ENCODE assay signal across 11 cellular contexts in the genomic region with DNA sequence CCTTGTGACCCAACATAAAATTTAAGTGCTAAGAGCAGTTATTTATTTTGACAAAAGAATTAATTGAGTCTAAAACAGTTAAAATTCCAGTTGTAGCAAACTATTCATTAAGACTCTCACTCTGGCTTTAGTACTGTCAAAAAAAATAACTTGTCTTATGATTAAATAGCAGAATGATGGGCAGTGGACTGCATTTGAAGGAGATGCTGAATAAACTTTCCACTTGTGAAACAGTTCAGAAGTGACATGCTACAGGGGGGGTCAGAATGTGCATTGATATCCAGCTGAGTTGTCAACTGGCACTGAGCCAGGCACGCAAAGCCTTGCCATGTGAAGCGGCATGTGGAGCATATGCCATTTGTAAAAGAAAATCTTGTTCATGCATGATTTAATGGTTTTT.
DNase-seq lines count a peak whose midpoint lies in the region; ATAC-seq, FAIRE-seq and TF ChIP-seq lines count a peak whose summit lies in the region.
"Had no signal": no experiment of that assay in that cellular context is flagged by ENCODE, and none has a peak within 500 bp of the region (broad histone marks: within the 10 kb centered on the region; RNA-seq: fewer than 3 reads in every experiment).

No MANE protein-coding gene starts in this region.

- H2AFZ ChIP-seq in KMS-11 (ENCODE audit: low read depth) (no peak overlapping the region), SK-N-SH (ENCODE audit: low read depth) (no peak overlapping the region)

- no peaks in the 10 kb centered on the region for H3K36me3 ChIP-seq in KMS-11 (ENCODE audit: insufficient read depth)
- H3K36me3 ChIP-seq in SK-N-SH (replicated peaks in 1 of 2; ENCODE audit: control insufficient read depth in 1 of 2, insufficient read depth in 2 of 2, low read length in 1 of 2), result peaks cover 6 to 27% of the 10 kb centered on the region in 2 experiments
- H3K36me3 ChIP-seq: prostate gland had no signal

- no peak for TF ChIP-seq RAD21 in SK-N-SH (IDR thresholded peaks at IDR 0.05; ENCODE audit: low read length)

- H3K9me3 Mint-ChIP-seq in stimulated activated naive CD8-positive, alpha-beta T cell treated with anti-CD3 and anti-CD28 coated beads, Interleukin-15, amount 100 ng/mL, for 72 hours, result no peaks in the 10 kb centered on the region

- no peak overlapping the region for H3K27ac Mint-ChIP-seq in stimulated activated naive CD8-positive, alpha-beta T cell treated with anti-CD3 and anti-CD28 coated beads, Interleukin-15, amount 100 ng/mL, for 72 hours

- H3K4me2 ChIP-seq in KMS-11 (peak overlapping the region; percentile 50; the same call in 1 of the 2 replicates), SK-N-SH (peak overlapping the region; percentile 43; the same call in 1 of the 2 replicates)

- H3K27me3 ChIP-seq in KMS-11 (ENCODE audit: insufficient read depth, low read depth), result no peaks in the 10 kb centered on the region
- H3K27me3 ChIP-seq in SK-N-SH (ENCODE audit: insufficient read depth), result no peaks in the 10 kb centered on the region
- H3K27me3 ChIP-seq: transverse colon had no signal

- H4K20me1 ChIP-seq in KMS-11 (ENCODE audit: insufficient read depth) (no peaks in the 10 kb centered on the region), SK-N-SH (ENCODE audit: insufficient read depth) (no peaks in the 10 kb centered on the region)

- FAIRE-seq in GM12891 (lab: Jason Lieb, UNC), result no peak

- H3K27me3 Mint-ChIP-seq in stimulated activated naive CD8-positive, alpha-beta T cell treated with anti-CD3 and anti-CD28 coated beads, Interleukin-15, amount 100 ng/mL, for 72 hours, result no peaks in the 10 kb centered on the region

- no peaks in the 10 kb centered on the region for H3K4me1 Mint-ChIP-seq in stimulated activated naive CD8-positive, alpha-beta T cell treated with anti-CD3 and anti-CD28 coated beads, Interleukin-15, amount 100 ng/mL, for 72 hours

- TF ChIP-seq POLR2A in GM12891 (IDR thresholded peaks at IDR 0.05; ENCODE audit: low read depth, low read length), result no peak

- no peak overlapping the region for H3K4me3 ChIP-seq in KMS-11 (IDR thresholded peaks at IDR 0.05; ENCODE audit: insufficient read depth, low read depth, low read length)
- H3K4me3 ChIP-seq in SK-N-SH (ENCODE audit: low read depth in 2 of 2, low read length in 1 of 2), result no peak overlapping the region
- H3K4me3 ChIP-seq: prostate gland, transverse colon had no signal

- TF ChIP-seq EP300 in SK-N-SH (IDR thresholded peaks at IDR 0.05; ENCODE audit: borderline replicate concordance in 1 of 2, low read depth in 1 of 2, low read length in 1 of 2), result no peak

- peak overlapping the region; percentile 50; the same call in 1 of the 2 replicates for H3K27ac ChIP-seq in KMS-11
- peak overlapping the region in 1 of 2 experiments; percentile 68; a peak in 2 of 4 replicates for H3K27ac ChIP-seq in SK-N-SH (ENCODE audit: low read depth in 2 of 2, low read length in 1 of 2)
- H3K27ac ChIP-seq: prostate gland, transverse colon had no signal

- WGBS in SK-N-SH (ENCODE audit: low lambda C conversion rate), result 54% methylated on average over 2 of the region's 2 CpGs

- CTCF ChIA-PET in SK-N-SH (lab: Yijun Ruan, JAX), result no interaction called here

- H3K9me3 ChIP-seq in SK-N-SH, result no peaks in the 10 kb centered on the region
- H3K9me3 ChIP-seq: prostate gland, transverse colon had no signal

- DNase-seq in AG20443 (ENCODE audit: low spot score), result peak; percentile 37
- peak; percentile 12 for DNase-seq in SK-N-SH
- peak; percentile 11 for DNase-seq in hepatic stellate cell (ENCODE audit: low spot score)
- DNase-seq in GM12891 (ENCODE audit: insufficient read length, low spot score), result no peak
- no peak for DNase-seq in stimulated activated naive CD8-positive, alpha-beta T cell treated with anti-CD3 and anti-CD28 coated beads, Interleukin-15, amount 100 ng/mL, for 72 hours
- DNase-seq: glutamatergic neuron, transverse colon had no signal

- TF ChIP-seq CTCF in KMS-11 (conservative IDR thresholded peaks at IDR 0.05; ENCODE audit: low read depth, low read length), result no peak
- TF ChIP-seq CTCF in SK-N-SH (IDR thresholded peaks at IDR 0.05), result no peak

- POLR2A ChIA-PET in SK-N-SH (lab: Yijun Ruan, JAX), result no interaction called here

- H3F3A ChIP-seq in SK-N-SH (replicated peaks; ENCODE audit: insufficient read depth), result peaks cover 45% of the 10 kb centered on the region

- H3K4me1 ChIP-seq in KMS-11 (ENCODE audit: low read depth, poor library complexity, severe bottlenecking) (peaks cover 44% of the 10 kb centered on the region), SK-N-SH (ENCODE audit: control insufficient read depth in 1 of 2, insufficient read depth in 2 of 2, low read depth in 1 of 2, low read length in 1 of 2) (peaks cover 3 to 18% of the 10 kb centered on the region in 2 experiments)
- H3K4me1 ChIP-seq: prostate gland had no signal

- ATAC-seq in GM19455 (IDR thresholded peaks at IDR 0.05; ENCODE audit: unreplicated experiment), result no peak
- ATAC-seq in HG03469 (IDR thresholded peaks at IDR 0.05; ENCODE audit: unreplicated experiment), result no peak
- no peak for ATAC-seq in stimulated activated naive CD8-positive, alpha-beta T cell treated with anti-CD3 and anti-CD28 coated beads, Interleukin-15, amount 100 ng/mL, for 72 hours

- no peak overlapping the region for H3K4me3 Mint-ChIP-seq in stimulated activated naive CD8-positive, alpha-beta T cell treated with anti-CD3 and anti-CD28 coated beads, Interleukin-15, amount 100 ng/mL, for 72 hours

- no peaks in the 10 kb centered on the region; the same call in 1 of the 2 replicates for H3K9me2 ChIP-seq in SK-N-SH

- no peaks in the 10 kb centered on the region for H3K79me2 ChIP-seq in KMS-11 (ENCODE audit: insufficient read depth, low read depth)
- no peaks in the 10 kb centered on the region for H3K79me2 ChIP-seq in SK-N-SH (ENCODE audit: insufficient read depth)

- H3K9ac ChIP-seq in KMS-11, result no peak overlapping the region
- H3K9ac ChIP-seq in SK-N-SH, result peak overlapping the region; percentile 2; the same call in 1 of the 2 replicates

TF ChIP-seq in SK-N-SH, 30 proteins besides CTCF, POLR2A, EP300 and RAD21 (continues in another document):
- TF ChIP-seq TCF12 (IDR thresholded peaks at IDR 0.05) (peak; percentile 46; the same call in 1 of the 2 replicates), JUND (IDR thresholded peaks at IDR 0.05) (peak; percentile 11; the same call in 1 of the 2 replicates), NFIC (IDR thresholded peaks at IDR 0.05; ENCODE audit: borderline replicate concordance) (peak; percentile 93), SMC3 (IDR thresholded peaks at IDR 0.05; ENCODE audit: low read depth, low read length) (no peak)
- TF ChIP-seq, protein P1, sequence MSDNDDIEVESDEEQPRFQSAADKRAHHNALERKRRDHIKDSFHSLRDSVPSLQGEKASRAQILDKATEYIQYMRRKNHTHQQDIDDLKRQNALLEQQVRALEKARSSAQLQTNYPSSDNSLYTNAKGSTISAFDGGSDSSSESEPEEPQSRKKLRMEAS (IDR thresholded peaks at IDR 0.05; ENCODE audit: low read depth), result peak; percentile 72; the same call in 1 of the 2 replicates
- TF ChIP-seq, protein P2, sequence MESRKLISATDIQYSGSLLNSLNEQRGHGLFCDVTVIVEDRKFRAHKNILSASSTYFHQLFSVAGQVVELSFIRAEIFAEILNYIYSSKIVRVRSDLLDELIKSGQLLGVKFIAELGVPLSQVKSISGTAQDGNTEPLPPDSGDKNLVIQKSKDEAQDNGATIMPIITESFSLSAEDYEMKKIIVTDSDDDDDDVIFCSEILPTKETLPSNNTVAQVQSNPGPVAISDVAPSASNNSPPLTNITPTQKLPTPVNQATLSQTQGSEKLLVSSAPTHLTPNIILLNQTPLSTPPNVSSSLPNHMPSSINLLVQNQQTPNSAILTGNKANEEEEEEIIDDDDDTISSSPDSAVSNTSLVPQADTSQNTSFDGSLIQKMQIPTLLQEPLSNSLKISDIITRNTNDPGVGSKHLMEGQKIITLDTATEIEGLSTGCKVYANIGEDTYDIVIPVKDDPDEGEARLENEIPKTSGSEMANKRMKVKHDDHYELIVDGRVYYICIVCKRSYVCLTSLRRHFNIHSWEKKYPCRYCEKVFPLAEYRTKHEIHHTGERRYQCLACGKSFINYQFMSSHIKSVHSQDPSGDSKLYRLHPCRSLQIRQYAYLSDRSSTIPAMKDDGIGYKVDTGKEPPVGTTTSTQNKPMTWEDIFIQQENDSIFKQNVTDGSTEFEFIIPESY (IDR thresholded peaks at IDR 0.05; ENCODE audit: borderline replicate concordance, low read depth), result no peak

TF ChIP-seq in GM12891, 5 proteins besides CTCF, POLR2A, EP300 and RAD21:
- TF ChIP-seq POU2F2 (IDR thresholded peaks at IDR 0.05; ENCODE audit: low read depth, low read length), result no peak
- TF ChIP-seq TAF1 (IDR thresholded peaks at IDR 0.05; ENCODE audit: low read depth, low read length), result no peak
- no peak for TF ChIP-seq PAX5 (IDR thresholded peaks at IDR 0.05; ENCODE audit: insufficient read depth, low read length, severe bottlenecking)
- no peak for TF ChIP-seq POLR2AphosphoS5 (IDR thresholded peaks at IDR 0.05; ENCODE audit: low read depth, low read length)
- TF ChIP-seq SPI1 (IDR thresholded peaks at IDR 0.05; ENCODE audit: low read depth, low read length), result no peak

Comparison
In these comparisons a context has a peak if more than half of its experiments do, and no peak if none do; other contexts are left out.
1. DNase-seq: peak in AG20443 (single experiment), SK-N-SH (single experiment) and hepatic stellate cell (single experiment); none in GM12891 (single experiment) and stimulated activated naive CD8-positive, alpha-beta T cell treated with anti-CD3 and anti-CD28 coated beads, Interleukin-15, amount 100 ng/mL, for 72 hours (0 of 2).